Comparison of ENCODE assay signal across 18 cellular contexts in genomic region chr22:19766235-19766505, GRCh38. TPM values are rescaled to one million over a fixed set of nuclear protein-coding genes. Genes with fewer than 3 reads are reported as not detected.
A peak's percentile ranks its signal among the peaks of the same experiment; 100 is the strongest.
DNase-seq lines count a peak whose midpoint lies in the region; ATAC-seq, FAIRE-seq and TF ChIP-seq lines count a peak whose summit lies in the region.
"Had no signal": no experiment of that assay in that cellular context is flagged by ENCODE, and none has a peak within 500 bp of the region (broad histone marks: within the 10 kb centered on the region; RNA-seq: fewer than 3 reads in every experiment).

No MANE protein-coding gene starts in this region.

- peak overlapping the region; percentile 27 for H2BK120ac ChIP-seq in mesenchymal stem cell (ENCODE audit: low read depth, low read length)

- POLR2A ChIA-PET in CD4-positive, alpha-beta T cell (lab: Charles Lee) = interaction anchor here (1.0 kb wide), 1 partner anchor 10 kb away, joined by 3 read pairs; no protein-coding TSS in a partner anchor

- H2AFZ ChIP-seq in mesenchymal stem cell (ENCODE audit: low read depth, low read length) = no peak overlapping the region

- no peak overlapping the region for H3K18ac ChIP-seq in mesenchymal stem cell (ENCODE audit: low read depth in 1 of 2, low read length in 2 of 2)

- no peak for TF ChIP-seq CTCF in CD4-positive, alpha-beta T cell (IDR thresholded peaks at IDR 0.05)

- H3K4me2 ChIP-seq in mesenchymal stem cell (ENCODE audit: low read length, poor library complexity, severe bottlenecking) = peak overlapping the region; percentile 12

- H3K4ac ChIP-seq in mesenchymal stem cell (ENCODE audit: low read depth in 1 of 2, low read length in 2 of 2) = no peak overlapping the region

- H3K4me1 ChIP-seq in mesenchymal stem cell (ENCODE audit: control insufficient read depth, insufficient read depth, low read depth, low read length) (peaks cover 19% of the 10 kb centered on the region), small intestine (ENCODE audit: control insufficient read depth in 2 of 2, insufficient read depth in 1 of 2, low read depth in 1 of 2, low read length in 1 of 2) (peaks cover 0 to 3% of the 10 kb centered on the region in 2 donors)

- peaks cover 19% of the 10 kb centered on the region for H3K4me1 Mint-ChIP-seq in stimulated activated naive CD8-positive, alpha-beta T cell treated with anti-CD3 and anti-CD28 coated beads, Interleukin-15, amount 100 ng/mL, for 72 hours
- peaks cover 17% of the 10 kb centered on the region for H3K4me1 Mint-ChIP-seq in CD4-positive, alpha-beta T cell (ENCODE audit: low read depth)

- H3K36me3 Mint-ChIP-seq in CD4-positive, alpha-beta T cell (ENCODE audit: low read depth) = no peaks in the 10 kb centered on the region

- H3K79me1 ChIP-seq in mesenchymal stem cell (replicated peaks; ENCODE audit: low read length, poor library complexity, severe bottlenecking) = no peaks in the 10 kb centered on the region

- FAIRE-seq in small intestine (lab: Jason Lieb, UNC) = no peak
- FAIRE-seq: RCC 7860 had no signal

- intact Hi-C loops in CD4-positive, alpha-beta T cell (cut with DNase I, micrococcal nuclease) = no loop called here

- no peak overlapping the region for H3K9ac ChIP-seq in mesenchymal stem cell (ENCODE audit: low read length)

- H2AK5ac ChIP-seq in mesenchymal stem cell (ENCODE audit: low read length, severe bottlenecking) = no peak overlapping the region

- H3K27ac Mint-ChIP-seq in stimulated activated naive CD8-positive, alpha-beta T cell treated with anti-CD3 and anti-CD28 coated beads, Interleukin-15, amount 100 ng/mL, for 72 hours = no peak overlapping the region
- no peak overlapping the region for H3K27ac Mint-ChIP-seq in CD4-positive, alpha-beta T cell
- H3K27ac Mint-ChIP-seq: dendritic cell treated with granulocyte-macrophage colony-stimulating factor and Interleukin-4, amounts not matched to agents 40 ng/mL and 50 ng/mL, for 4 days; T-helper 1 cell treated with Interleukin-12 subunit alpha and Interleukin-12 subunit beta and Interleukin-4 antibody, amounts not matched to agents 30 μg/mL and 1 μg/mL, for 36 hours had no signal

- peak; percentile 3 for ATAC-seq in stimulated activated naive CD8-positive, alpha-beta T cell treated with anti-CD3 and anti-CD28 coated beads, Interleukin-15, amount 100 ng/mL, for 72 hours
- no peak for ATAC-seq in stimulated activated naive CD8-positive, alpha-beta T cell treated with anti-CD3 and anti-CD28 coated beads, Interleukin-15, Interleukin-2, amounts not matched to agents 100 U/mL and 50 U/mL, for 24 hours
- ATAC-seq in CD4-positive, alpha-beta T cell (ENCODE audit: poor library complexity) = no peak
- ATAC-seq in GM21526 (IDR thresholded peaks at IDR 0.05; ENCODE audit: low FRiP score, unreplicated experiment) (no peak), GM21423 (IDR thresholded peaks at IDR 0.05; ENCODE audit: unreplicated experiment) (no peak)

- DNase-seq in stimulated activated naive CD8-positive, alpha-beta T cell treated with anti-CD3 and anti-CD28 coated beads, Interleukin-15, amount 100 ng/mL, for 72 hours = no peak
- DNase-seq in stimulated activated naive CD8-positive, alpha-beta T cell treated with anti-CD3 and anti-CD28 coated beads, Interleukin-15, Interleukin-2, amounts not matched to agents 100 U/mL and 50 U/mL, for 24 hours = no peak
- DNase-seq in astrocyte of the hippocampus (ENCODE audit: low read depth, low spot score) = peak; percentile 35
- DNase-seq in mesenchymal stem cell = no peak
- no peak for DNase-seq in CD4-positive, alpha-beta T cell
- DNase-seq in small intestine = no peak
- DNase-seq: activated CD4-positive, alpha-beta T cell treated with anti-CD3 and anti-CD28 coated beads for 4 hours; C1 segment of cervical spinal cord; NCI-H1694 treated with DMSO at 0.1 percent for 48 hours; NCI-H510A treated with DMSO at 0.1 percent for 48 hours; occipital lobe had no signal

- H3K9me3 ChIP-seq in mesenchymal stem cell (ENCODE audit: control insufficient read depth, low read length) (no peaks in the 10 kb centered on the region), small intestine (ENCODE audit: control insufficient read depth, low read depth) (no peaks in the 10 kb centered on the region)
- no peaks in the 10 kb centered on the region for H3K9me3 ChIP-seq in CD4-positive, alpha-beta T cell (ENCODE audit: control insufficient read depth, low read length)
- H3K9me3 ChIP-seq: testis had no signal

- no peak overlapping the region for H2BK15ac ChIP-seq in mesenchymal stem cell (ENCODE audit: low read depth, poor library complexity, severe bottlenecking)

- H3K27ac ChIP-seq in mesenchymal stem cell (ENCODE audit: low read length, poor library complexity, severe bottlenecking) (no peak overlapping the region), small intestine (ENCODE audit: low read depth in 1 of 2, low read length in 1 of 2) (no peak overlapping the region)
- H3K27ac ChIP-seq in CD4-positive, alpha-beta T cell (ENCODE audit: low read depth, low read length) = no peak overlapping the region
- H3K27ac ChIP-seq: testis had no signal

- H2BK12ac ChIP-seq in mesenchymal stem cell (ENCODE audit: low read length in 2 of 2) = no peak overlapping the region

- no peak overlapping the region for H4K8ac ChIP-seq in mesenchymal stem cell (ENCODE audit: low read length)

- CTCF ChIA-PET in CD4-positive, alpha-beta T cell (lab: Charles Lee) = no interaction called here

- H4K91ac ChIP-seq in mesenchymal stem cell (ENCODE audit: low read length) = no peak overlapping the region

- no peaks in the 10 kb centered on the region for H3K36me3 ChIP-seq in mesenchymal stem cell (ENCODE audit: control insufficient read depth in 1 of 2, insufficient read depth in 2 of 2, low read depth in 1 of 2, low read length in 2 of 2)
- no peaks in the 10 kb centered on the region for H3K36me3 ChIP-seq in small intestine (ENCODE audit: control insufficient read depth in 2 of 2, insufficient read depth in 2 of 2, low read length in 2 of 2)

- no peak overlapping the region for H2BK5ac ChIP-seq in mesenchymal stem cell (ENCODE audit: low read depth, low read length, poor library complexity, severe bottlenecking)

- H3K23ac ChIP-seq in mesenchymal stem cell (ENCODE audit: low read length in 2 of 2) = no peak overlapping the region

- H3K4me3 Mint-ChIP-seq in stimulated activated naive CD8-positive, alpha-beta T cell treated with anti-CD3 and anti-CD28 coated beads, Interleukin-15, amount 100 ng/mL, for 72 hours = no peak overlapping the region
- H3K4me3 Mint-ChIP-seq in CD4-positive, alpha-beta T cell = no peak overlapping the region

- H3K14ac ChIP-seq in mesenchymal stem cell (ENCODE audit: low read length in 2 of 2) = no peak overlapping the region

- peaks cover 94% of the 10 kb centered on the region for H3K27me3 Mint-ChIP-seq in stimulated activated naive CD8-positive, alpha-beta T cell treated with anti-CD3 and anti-CD28 coated beads, Interleukin-15, amount 100 ng/mL, for 72 hours
- peaks cover 79% of the 10 kb centered on the region for H3K27me3 Mint-ChIP-seq in CD4-positive, alpha-beta T cell

- peaks cover 85 to 86% of the 10 kb centered on the region in 2 experiments for H3K27me3 ChIP-seq in mesenchymal stem cell (ENCODE audit: control insufficient read depth in 1 of 2, insufficient read depth in 1 of 2, low read length in 2 of 2)
- peaks cover 87% of the 10 kb centered on the region for H3K27me3 ChIP-seq in CD4-positive, alpha-beta T cell (ENCODE audit: control insufficient read depth, insufficient read depth, low read length)
- H3K27me3 ChIP-seq in small intestine (ENCODE audit: control insufficient read depth in 2 of 2, insufficient read depth in 2 of 2, low read length in 2 of 2) = peaks cover 20 to 55% of the 10 kb centered on the region in 2 donors
- H3K27me3 ChIP-seq: testis had no signal

- WGBS in mesenchymal stem cell = 1% methylated on average over 29 of the region's 36 CpGs
- WGBS in small intestine, 3 donors = 1 to 2% (median 2%) methylated on average over 21 to 36 of the region's 36 CpGs

- H3K4me3 ChIP-seq in mesenchymal stem cell (ENCODE audit: insufficient read depth in 1 of 2, low read depth in 1 of 2, low read length in 2 of 2) = no peak overlapping the region
- peak overlapping the region in 1 of 2 donors; percentile 41 for H3K4me3 ChIP-seq in small intestine (ENCODE audit: low read depth in 1 of 2, low read length in 2 of 2)

- no peaks in the 10 kb centered on the region for H3K9me3 Mint-ChIP-seq in stimulated activated naive CD8-positive, alpha-beta T cell treated with anti-CD3 and anti-CD28 coated beads, Interleukin-15, amount 100 ng/mL, for 72 hours
- H3K9me3 Mint-ChIP-seq in CD4-positive, alpha-beta T cell = no peaks in the 10 kb centered on the region
- H3K9me3 Mint-ChIP-seq: dendritic cell treated with granulocyte-macrophage colony-stimulating factor and Interleukin-4, amounts not matched to agents 40 ng/mL and 50 ng/mL, for 4 days; T-helper 1 cell treated with Interleukin-12 subunit alpha and Interleukin-12 subunit beta and Interleukin-4 antibody, amounts not matched to agents 30 μg/mL and 1 μg/mL, for 36 hours had no signal

RNA-seq across cellular contexts. Expression of gene TBX1, which starts 5.6 kb away (rescaled TPM):
- 2.4 TPM for polyA plus RNA-seq in mesenchymal stem cell (2013, experiment 1 of 2)
- 2.5 TPM for polyA plus RNA-seq in mesenchymal stem cell (2013, experiment 2 of 2)
- not detected for total RNA-seq in CD4-positive, alpha-beta T cell
- 1 to 10 TPM in 2 of 3 donors, not detected in 1; 1.1 to 4.8 TPM for polyA plus RNA-seq in small intestine
- total RNA-seq: fibroblast of lung had no signal
- polyA plus RNA-seq: fibroblast of lung had no signal

RNA-seq across cellular contexts. Expression of gene GP1BB, which starts 42.8 kb away (rescaled TPM):
- polyA plus RNA-seq in mesenchymal stem cell (2013, experiment 1 of 2) = 1.0 TPM
- polyA plus RNA-seq in mesenchymal stem cell (2013, experiment 2 of 2) = 1.2 TPM
- total RNA-seq in CD4-positive, alpha-beta T cell = under 1 TPM in 1 of 2 experiments, not detected in 1; 0.22 TPM
- 1 to 10 TPM in 2 of 3 donors, under 1 TPM in 1; 0.67 to 1.4 (median 1.3) TPM for polyA plus RNA-seq in small intestine

RNA-seq across cellular contexts. Expression of gene SEPTIN5, which starts 51.9 kb away (rescaled TPM):
- 5.7 TPM for polyA plus RNA-seq in mesenchymal stem cell (2013, experiment 1 of 2)
- 6.2 TPM for polyA plus RNA-seq in mesenchymal stem cell (2013, experiment 2 of 2)
- under 1 TPM; 0.71 to 0.75 TPM for total RNA-seq in CD4-positive, alpha-beta T cell
- polyA plus RNA-seq in small intestine = 1 to 10 TPM; 2.2 to 9.9 (median 2.2) TPM
